ENCODE assay signal across 20 cellular contexts in the genomic region with DNA sequence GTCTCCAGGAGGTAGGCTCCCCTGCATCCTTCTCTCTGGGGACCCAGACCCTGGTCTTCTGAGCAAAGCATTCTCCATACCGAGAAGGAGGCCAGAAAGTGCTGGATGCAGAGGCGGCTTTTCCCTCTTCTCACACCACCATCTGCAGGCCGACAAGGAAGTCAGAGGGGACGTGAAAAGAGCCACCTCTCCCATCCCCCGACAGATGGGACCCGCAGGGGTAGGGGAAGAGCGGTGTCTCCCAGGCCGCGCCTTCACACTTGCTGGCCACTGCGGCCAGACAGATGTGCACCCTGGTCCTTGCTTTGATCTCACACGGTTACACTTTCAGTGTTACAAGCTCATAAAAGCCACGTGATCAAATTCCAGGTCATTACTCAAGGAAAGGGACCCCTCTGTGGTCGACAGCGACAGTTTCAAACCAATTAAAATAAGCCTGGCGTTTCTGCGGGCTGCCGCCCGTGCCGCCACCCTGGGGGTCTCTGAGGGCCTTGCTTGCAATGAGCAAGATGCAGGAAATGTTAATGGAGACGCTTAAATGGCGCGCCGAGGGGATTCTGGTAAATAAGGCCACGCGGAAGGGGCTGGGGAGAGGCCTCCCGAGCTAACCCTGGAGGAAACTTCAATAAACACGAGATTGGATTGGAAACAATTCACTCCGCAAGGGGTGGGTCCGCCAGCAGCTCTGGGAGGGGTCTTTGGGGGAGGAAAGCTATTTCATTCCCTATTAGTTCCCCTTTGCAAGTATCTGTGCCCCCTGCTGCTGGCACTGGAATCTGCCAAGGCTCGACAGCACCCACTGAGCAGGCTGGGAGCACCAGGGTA.
"Had no signal": no experiment of that assay in that cellular context is flagged by ENCODE, and none has a peak within 500 bp of the region (broad histone marks: within the 10 kb centered on the region; RNA-seq: fewer than 3 reads in every experiment).

No MANE protein-coding gene starts in this region.

- H3K4me1 ChIP-seq: colonic mucosa, heart left ventricle, left ventricle myocardium inferior, lower lobe of right lung, right atrium auricular region had no signal

- ATAC-seq: heart left ventricle; lower lobe of right lung; natural killer cell treated with Interleukin-12 subunit alpha and Interleukin-12 subunit beta and Interleukin-15 and Interleukin-18, amount 100 ng/mL, for 72 hours; stimulated activated naive B cell treated with anti-CD40 and anti-IgM and Interleukin-4, amounts not matched to agents 10 μg/mL and 1 μg/mL and 100 μg/mL, for 72 hours; stimulated activated naive CD8-positive, alpha-beta T cell treated with anti-CD3 and anti-CD28 coated beads, Interleukin-15, amount 100 ng/mL, for 72 hours had no signal

- H3K36me3 ChIP-seq: colonic mucosa, heart left ventricle, left ventricle myocardium inferior, lower lobe of right lung, right atrium auricular region, sigmoid colon, thoracic aorta had no signal

- H3K4me3 ChIP-seq: colonic mucosa, heart left ventricle, left ventricle myocardium inferior, lower lobe of right lung, right atrium auricular region, sigmoid colon, skin epidermis, thoracic aorta had no signal

- H3K9me3 ChIP-seq: colonic mucosa, heart left ventricle, left ventricle myocardium inferior, lower lobe of right lung, right atrium auricular region, sigmoid colon, thoracic aorta had no signal

- FAIRE-seq: keratinocyte had no signal

- DNase-seq: colonic mucosa; effector CD4-positive, alpha-beta T cell; foreskin melanocyte; heart left ventricle; hippocampal formation; immature natural killer cell; left ventricle myocardium inferior; lower lobe of right lung; midbrain; sigmoid colon; stimulated activated CD4-positive, alpha-beta T cell treated with anti-CD3 and anti-CD28 coated beads, Interleukin-2, amount 100 ng/mL, for 24 hours; stimulated activated CD4-positive, alpha-beta T cell treated with anti-CD3 and anti-CD28 coated beads, Interleukin-4, amount 100 ng/mL, for 4 hours; stimulated activated naive B cell treated with anti-CD40 and anti-IgM and Interleukin-4, amounts not matched to agents 10 μg/mL and 1 μg/mL and 100 μg/mL, for 72 hours; stimulated activated naive CD8-positive, alpha-beta T cell treated with anti-CD3 and anti-CD28 coated beads, Interleukin-15, amount 100 ng/mL, for 72 hours; trophoblast cell had no signal

- H3K27me3 ChIP-seq: colonic mucosa had no signal

- H3K27ac ChIP-seq: colonic mucosa, heart left ventricle, left ventricle myocardium inferior, lower lobe of right lung, right atrium auricular region, sigmoid colon, skin epidermis, thoracic aorta had no signal
